10 cellular contexts compared by ENCODE assay signal in genomic region chr15:52559022-52559421, GRCh38. TPM values are rescaled to one million over a fixed set of nuclear protein-coding genes. Genes with fewer than 3 reads are reported as not detected.
A peak's percentile ranks its signal among the peaks of the same experiment; 100 is the strongest.
DNase-seq lines count a peak whose midpoint lies in the region; ATAC-seq and TF ChIP-seq lines count a peak whose summit lies in the region.
"Had no signal": no experiment of that assay in that cellular context is flagged by ENCODE, and none has a peak within 500 bp of the region (broad histone marks: within the 10 kb centered on the region; RNA-seq: fewer than 3 reads in every experiment).

No MANE protein-coding gene starts in this region.

- TF ChIP-seq CTCF in psoas muscle (IDR thresholded peaks at IDR 0.05): no peak

- H3K36me3 ChIP-seq in psoas muscle (ENCODE audit: insufficient read depth in 1 of 2, low read depth in 1 of 2): peaks cover 0 to 19% of the 10 kb centered on the region in 2 donors

- no peaks in the 10 kb centered on the region for H3K9me3 ChIP-seq in psoas muscle

- peaks cover 53% of the 10 kb centered on the region for H3K4me1 Mint-ChIP-seq in activated CD4-positive, alpha-beta T cell treated with anti-CD3 and anti-CD28 coated beads, Interleukin-2, amount 10 ng/mL, durations not matched to agents 24 days and 14 days
- peaks cover 55% of the 10 kb centered on the region for H3K4me1 Mint-ChIP-seq in activated T-helper 2 cell treated with anti-CD3 and anti-CD28 coated beads, Interferon-gamma antibody, Interleukin-2, Interleukin-4, amounts not matched to agents 10 μg/mL and 5 μg/mL and 100 μg/mL, durations not matched to agents 14 hours and 24 hours and 36 hours (ENCODE audit: low read depth)

- 71 to 86% (median 74%) methylated on average over 6 of the region's 6 CpGs for WGBS in psoas muscle, 3 donors

- H3K27ac Mint-ChIP-seq in activated CD4-positive, alpha-beta T cell treated with anti-CD3 and anti-CD28 coated beads, Interleukin-2, amount 10 ng/mL, durations not matched to agents 24 days and 14 days: peak overlapping the region; percentile 83
- H3K27ac Mint-ChIP-seq in activated T-helper 2 cell treated with anti-CD3 and anti-CD28 coated beads, Interferon-gamma antibody, Interleukin-2, Interleukin-4, amounts not matched to agents 10 μg/mL and 5 μg/mL and 100 μg/mL, durations not matched to agents 14 hours and 24 hours and 36 hours: peak overlapping the region; percentile 96

- ATAC-seq in HG02870 (IDR thresholded peaks at IDR 0.05; ENCODE audit: unreplicated experiment) (peak; percentile 31), psoas muscle (no peak), GM19467 (IDR thresholded peaks at IDR 0.05; ENCODE audit: unreplicated experiment) (no peak)
- ATAC-seq: Panc1 had no signal

- H3K27me3 Mint-ChIP-seq in activated CD4-positive, alpha-beta T cell treated with anti-CD3 and anti-CD28 coated beads, Interleukin-2, amount 10 ng/mL, durations not matched to agents 24 days and 14 days: no peaks in the 10 kb centered on the region
- H3K27me3 Mint-ChIP-seq in activated T-helper 2 cell treated with anti-CD3 and anti-CD28 coated beads, Interferon-gamma antibody, Interleukin-2, Interleukin-4, amounts not matched to agents 10 μg/mL and 5 μg/mL and 100 μg/mL, durations not matched to agents 14 hours and 24 hours and 36 hours (ENCODE audit: low read depth): no peaks in the 10 kb centered on the region

- peak overlapping the region; percentile 79 for H3K27ac ChIP-seq in psoas muscle

- H3K4me3 Mint-ChIP-seq in activated CD4-positive, alpha-beta T cell treated with anti-CD3 and anti-CD28 coated beads, Interleukin-2, amount 10 ng/mL, durations not matched to agents 24 days and 14 days: peak overlapping the region; percentile 72
- peak overlapping the region; percentile 69 for H3K4me3 Mint-ChIP-seq in activated T-helper 2 cell treated with anti-CD3 and anti-CD28 coated beads, Interferon-gamma antibody, Interleukin-2, Interleukin-4, amounts not matched to agents 10 μg/mL and 5 μg/mL and 100 μg/mL, durations not matched to agents 14 hours and 24 hours and 36 hours (ENCODE audit: low read depth)

- intact Hi-C loops in activated CD4-positive, alpha-beta T cell treated with anti-CD3 and anti-CD28 coated beads, Interleukin-2, amount 10 ng/mL, durations not matched to agents 24 days and 14 days (cut with micrococcal nuclease): loop anchor here (1.0 to 10.0 kb wide), 9 partner anchors 9 to 1792 kb away; partner anchors contain the start of genes ATOSA and SPPL2A
- intact Hi-C loops in activated T-helper 2 cell treated with anti-CD3 and anti-CD28 coated beads, Interferon-gamma antibody, Interleukin-2, Interleukin-4, amounts not matched to agents 10 μg/mL and 5 μg/mL and 100 μg/mL, durations not matched to agents 14 hours and 24 hours and 36 hours (cut with micrococcal nuclease): loop anchor here (1.0 to 5.0 kb wide), 9 partner anchors 10 to 552 kb away; partner anchors contain the start of genes ARPP19 and ATOSA
- intact Hi-C loops in psoas muscle (cut with DNase I): no loop called here

- H3K9me3 Mint-ChIP-seq in activated CD4-positive, alpha-beta T cell treated with anti-CD3 and anti-CD28 coated beads, Interleukin-2, amount 10 ng/mL, durations not matched to agents 24 days and 14 days: no peaks in the 10 kb centered on the region
- H3K9me3 Mint-ChIP-seq in activated T-helper 2 cell treated with anti-CD3 and anti-CD28 coated beads, Interferon-gamma antibody, Interleukin-2, Interleukin-4, amounts not matched to agents 10 μg/mL and 5 μg/mL and 100 μg/mL, durations not matched to agents 14 hours and 24 hours and 36 hours: no peaks in the 10 kb centered on the region

- H3K4me3 ChIP-seq in psoas muscle: no peak overlapping the region

- H3K36me3 Mint-ChIP-seq in activated CD4-positive, alpha-beta T cell treated with anti-CD3 and anti-CD28 coated beads, Interleukin-2, amount 10 ng/mL, durations not matched to agents 24 days and 14 days (ENCODE audit: low read depth): peaks cover 27% of the 10 kb centered on the region
- H3K36me3 Mint-ChIP-seq in activated T-helper 2 cell treated with anti-CD3 and anti-CD28 coated beads, Interferon-gamma antibody, Interleukin-2, Interleukin-4, amounts not matched to agents 10 μg/mL and 5 μg/mL and 100 μg/mL, durations not matched to agents 14 hours and 24 hours and 36 hours (ENCODE audit: low read depth): peaks cover 58% of the 10 kb centered on the region

- H3K4me1 ChIP-seq in psoas muscle: peaks cover 65% of the 10 kb centered on the region

- no peaks in the 10 kb centered on the region for H3K27me3 ChIP-seq in psoas muscle (ENCODE audit: insufficient read depth in 3 of 3, low read length in 2 of 3)

- DNase-seq in activated CD4-positive, alpha-beta T cell treated with anti-CD3 and anti-CD28 coated beads, Interleukin-2, amount 10 ng/mL, durations not matched to agents 24 days and 14 days: no peak
- DNase-seq in activated CD4-positive, alpha-beta T cell treated with anti-CD3 and anti-CD28 coated beads, Interleukin-2, amount 50 U/mL, for 1 hour: no peak
- no peak for DNase-seq in activated T-helper 2 cell treated with anti-CD3 and anti-CD28 coated beads, Interferon-gamma antibody, Interleukin-2, Interleukin-4, amounts not matched to agents 10 μg/mL and 5 μg/mL and 100 μg/mL, durations not matched to agents 14 hours and 24 hours and 36 hours (ENCODE audit: low spot score)
- DNase-seq in psoas muscle (no peak), NCI-H2196 (lab: John Stamatoyannopoulos, UW; ENCODE audit: unreplicated experiment) (no peak), NCI-H187 (lab: John Stamatoyannopoulos, UW) (no peak)
- DNase-seq: NCI-H2029 treated with DMSO at 0.1 percent for 48 hours had no signal

RNA-seq across cellular contexts. Expression of gene ARPP19, which starts 9.8 kb away (rescaled TPM):
- 191 and 215 TPM in 2 replicates for total RNA-seq in activated CD4-positive, alpha-beta T cell treated with anti-CD3 and anti-CD28 coated beads, Interleukin-2, amount 10 ng/mL, durations not matched to agents 24 days and 14 days
- 178 and 182 TPM in 2 replicates for total RNA-seq in activated T-helper 2 cell treated with anti-CD3 and anti-CD28 coated beads, Interferon-gamma antibody, Interleukin-2, Interleukin-4, amounts not matched to agents 10 μg/mL and 5 μg/mL and 100 μg/mL, durations not matched to agents 14 hours and 24 hours and 36 hours
- 100 to 1,000 TPM; 161 to 372 (median 274) TPM for total RNA-seq in psoas muscle
- 100 to 1,000 TPM; 134 to 374 (median 256) TPM for polyA plus RNA-seq in psoas muscle

RNA-seq across cellular contexts. Expression of gene MYO5A, which starts 30.3 kb away (rescaled TPM):
- total RNA-seq in activated CD4-positive, alpha-beta T cell treated with anti-CD3 and anti-CD28 coated beads, Interleukin-2, amount 10 ng/mL, durations not matched to agents 24 days and 14 days: 19.8 and 23.7 TPM in 2 replicates
- 22.8 and 23.6 TPM in 2 replicates for total RNA-seq in activated T-helper 2 cell treated with anti-CD3 and anti-CD28 coated beads, Interferon-gamma antibody, Interleukin-2, Interleukin-4, amounts not matched to agents 10 μg/mL and 5 μg/mL and 100 μg/mL, durations not matched to agents 14 hours and 24 hours and 36 hours
- 1 to 10 TPM; 5.0 to 9.9 (median 7.8) TPM for total RNA-seq in psoas muscle
- 1 to 10 TPM; 3.6 to 7.7 (median 4.4) TPM for polyA plus RNA-seq in psoas muscle

Comparison
In these comparisons a context has a peak if more than half of its experiments do, and no peak if none do; other contexts are left out.
1. intact Hi-C loops: an anchor here in activated CD4-positive, alpha-beta T cell treated with anti-CD3 and anti-CD28 coated beads, Interleukin-2, amount 10 ng/mL, durations not matched to agents 24 days and 14 days (1.0 to 10.0 kb wide) and activated T-helper 2 cell treated with anti-CD3 and anti-CD28 coated beads, Interferon-gamma antibody, Interleukin-2, Interleukin-4, amounts not matched to agents 10 μg/mL and 5 μg/mL and 100 μg/mL, durations not matched to agents 14 hours and 24 hours and 36 hours (1.0 to 5.0 kb wide); none called in psoas muscle.